12 cellular contexts compared by ENCODE assay signal in the genomic region with DNA sequence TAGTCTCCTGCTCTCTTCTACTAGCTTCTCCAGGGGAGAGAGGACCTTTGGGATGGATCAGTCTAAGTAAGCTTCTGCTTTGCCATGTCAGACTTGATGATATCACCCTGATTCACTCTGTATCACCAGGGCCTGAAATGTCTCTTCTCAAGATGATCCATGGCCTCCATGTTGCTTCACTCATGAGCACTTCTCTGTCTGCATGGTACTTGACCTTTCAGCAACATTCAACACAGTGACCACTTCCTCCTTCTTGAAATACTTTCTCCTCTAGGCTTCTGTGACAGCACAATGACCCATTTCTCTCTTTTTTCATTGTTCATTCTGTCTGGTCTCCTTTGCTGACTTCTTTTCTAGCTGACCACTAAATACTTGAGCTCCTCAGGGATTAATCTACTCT. TPM values are rescaled to one million over a fixed set of nuclear protein-coding genes. Genes with fewer than 3 reads are reported as not detected.
DNase-seq lines count a peak whose midpoint lies in the region; ATAC-seq, FAIRE-seq and TF ChIP-seq lines count a peak whose summit lies in the region.
"Had no signal": no experiment of that assay in that cellular context is flagged by ENCODE, and none has a peak within 500 bp of the region (broad histone marks: within the 10 kb centered on the region; RNA-seq: fewer than 3 reads in every experiment).

No MANE protein-coding gene starts in this region.

- no peak overlapping the region for H2AFZ ChIP-seq in GM12878 (ENCODE audit: control insufficient read depth, low read depth, low read length)

- H3K79me2 ChIP-seq in GM12878 (ENCODE audit: control insufficient read depth, insufficient read depth, low read length), result no peaks in the 10 kb centered on the region

- H3K27ac ChIP-seq in GM12878 (ENCODE audit: control insufficient read depth, insufficient read depth), result no peak overlapping the region
- H3K27ac ChIP-seq: spleen had no signal

- no peaks in the 10 kb centered on the region for H3K9me3 ChIP-seq in GM12878 (replicated peaks; ENCODE audit: control insufficient read depth, insufficient read depth, low read length)
- H3K9me3 ChIP-seq: spleen had no signal

- CTCF ChIA-PET in GM12878 (lab: Yijun Ruan, JAX), result no interaction called here

- H3K4me1 ChIP-seq in GM12878 (ENCODE audit: control insufficient read depth, insufficient read depth, low read length), result no peaks in the 10 kb centered on the region
- H3K4me1 ChIP-seq: spleen had no signal

- POLR2A ChIA-PET in GM12878 (lab: Charles Lee), result no interaction called here

- no peak for TF ChIP-seq RAD21 in GM12878 (IDR thresholded peaks at IDR 0.05; ENCODE audit: insufficient read depth, low read depth, low read length)

- no peak for TF ChIP-seq EP300 in GM12878 (IDR thresholded peaks at IDR 0.05; ENCODE audit: borderline replicate concordance in 1 of 2, control insufficient read depth in 1 of 2, low read depth in 2 of 2, low read length in 2 of 2)

- no peak overlapping the region for H3K9ac ChIP-seq in GM12878 (ENCODE audit: control insufficient read depth, insufficient read depth, low read length)

- SMC1A ChIA-PET in GM12878 (lab: Charles Lee; ENCODE audit: uncharacterized antibody, unreplicated experiment), result no interaction called here

- intact Hi-C loops in GM12878 (cut with micrococcal nuclease; ENCODE audit: unreplicated experiment), result no loop called here

- peak; percentile 97 for DNase-seq in EH (ENCODE audit: low read depth)
- peak; percentile 98 for DNase-seq in MV-4-11 (lab: John Stamatoyannopoulos, UW)
- DNase-seq in GM12878 (ENCODE audit: low read depth, low spot score), result no peak
- DNase-seq in myocyte (ENCODE audit: low read depth), result peak; percentile 13
- no peak for DNase-seq in NCI-H1048 (lab: John Stamatoyannopoulos, UW)
- DNase-seq in SHP77 treated with DMSO at 0.1 percent for 48 hours (lab: John Stamatoyannopoulos, UW), result no peak
- DNase-seq: activated T-cell treated with anti-CD3 and anti-CD28 coated beads, Interleukin-2, amount 50 U/mL, for 4 hours; NCI-H345; spleen had no signal

- H3K4me3 ChIP-seq in GM12878, result no peak overlapping the region
- H3K4me3 ChIP-seq: spleen had no signal

- ATAC-seq in GM12878, result no peak
- ATAC-seq in GM21381 (IDR thresholded peaks at IDR 0.05; ENCODE audit: unreplicated experiment), result no peak
- no peak for ATAC-seq in GM21529 (IDR thresholded peaks at IDR 0.05; ENCODE audit: unreplicated experiment)
- ATAC-seq: activated T-cell treated with anti-CD3 and anti-CD28 coated beads, Interleukin-2, amount 50 U/mL, for 4 hours had no signal

- no peaks in the 10 kb centered on the region for H4K20me1 ChIP-seq in GM12878 (ENCODE audit: control insufficient read depth, insufficient read depth)

- no TSS peak for BruUV-seq in GM12878 (replicated peaks; lab: Mats Ljungman, UMichigan)

- FAIRE-seq in GM12878 (lab: Jason Lieb, UNC), result no peak
- FAIRE-seq: G401.6 had no signal

- in situ Hi-C loops in GM12878 (cut with MboI), result no loop called here

- no peaks in the 10 kb centered on the region for H3K27me3 ChIP-seq in GM12878 (replicated peaks in 1 of 2; ENCODE audit: control insufficient read depth in 2 of 2, insufficient read depth in 2 of 2, low read length in 1 of 2)
- H3K27me3 ChIP-seq: spleen had no signal

- no peak for TF ChIP-seq CTCF in GM12878 (IDR thresholded peaks at IDR 0.05 in 2 of 3, conservative IDR thresholded peaks at IDR 0.05 in 1 of 3; ENCODE audit: control insufficient read depth in 2 of 3, extremely low read depth in 1 of 3, insufficient read depth in 1 of 3, low read depth in 3 of 3, low read length in 3 of 3)

- H3K36me3 ChIP-seq in GM12878 (ENCODE audit: control insufficient read depth in 2 of 2, insufficient read depth in 2 of 2, low read length in 1 of 2), result no peaks in the 10 kb centered on the region
- H3K36me3 ChIP-seq: spleen had no signal

- TF ChIP-seq POLR2A in GM12878 (IDR thresholded peaks at IDR 0.05; ENCODE audit: low read depth, low read length), result no peak

- no peak overlapping the region for H3K4me2 ChIP-seq in GM12878 (ENCODE audit: control insufficient read depth, insufficient read depth)

- RAD21 ChIA-PET in GM12878 (lab: Charles Lee; ENCODE audit: unreplicated experiment), result no interaction called here

TF ChIP-seq in GM12878, 131 proteins besides CTCF, POLR2A, EP300 and RAD21:
- TF ChIP-seq SPI1 (IDR thresholded peaks at IDR 0.05; ENCODE audit: borderline replicate concordance, insufficient read depth, low read depth, low read length), result peak; percentile 18; the same call in 1 of the 2 replicates
- no peak for TF ChIP-seq PAX8 (IDR thresholded peaks at IDR 0.05)

RNA-seq across cellular contexts. Expression of a gene that starts 35.3 kb away (rescaled TPM):
- not detected in 2 replicates for total RNA-seq in GM12878 (2013; cell fraction: nucleolus; rRNA removed)
- total RNA-seq in GM12878 (2014; rRNA removed), result not detected in 2 replicates
- total RNA-seq in GM12878 (2014; rRNA removed; fragmentation: Illumina TruSeq; extraction: Trizol), result not detected in 2 replicates
- total RNA-seq in GM12878 (2021), result not detected in 2 replicates
- polyA plus RNA-seq in GM12878 (2011; ENCODE audit: low read depth), result not detected
- not detected in 2 replicates for polyA plus RNA-seq in GM12878 (2011; rRNA removed)
- polyA plus RNA-seq in GM12878 (2011; cell fraction: cytosol; rRNA removed), result not detected in 2 replicates
- polyA plus RNA-seq in GM12878 (2011; cell fraction: nucleus; rRNA removed), result not detected in 2 replicates
- polyA plus RNA-seq in GM12878 (2012), result not detected in 2 replicates
- not detected in 2 replicates for polyA plus RNA-seq in GM12878 (2014; fragmentation: Illumina TruSeq; extraction: Trizol)
- not detected for polyA plus RNA-seq in GM12878 (2014; fragmentation: Nextera tagmentation; extraction: Ambion mirVana)
- not detected in 2 replicates for polyA plus RNA-seq in GM12878 (2014; rRNA removed)
- not detected for polyA plus RNA-seq in GM12878 (2016; fragmentation: Nextera tagmentation; extraction: Ambion mirVana)
- polyA minus RNA-seq in GM12878 (2011; rRNA and poly(A)+ RNA removed), result not detected in 2 replicates
- not detected in 2 replicates for polyA minus RNA-seq in GM12878 (2011; cell fraction: cytosol; rRNA and poly(A)+ RNA removed)
- not detected in 2 replicates for polyA minus RNA-seq in GM12878 (2011; cell fraction: nucleus; rRNA and poly(A)+ RNA removed)
- total RNA-seq in myocyte, result 0.51 TPM in 1 of 2 replicates, not detected in the other
- 2.8 TPM for polyA plus RNA-seq in myocyte (2012)
- total RNA-seq: activated T-cell treated with anti-CD3 and anti-CD28 coated beads, Interleukin-2, amount 50 U/mL, for 4 hours had no signal

Comparison
In these comparisons a context has a peak if more than half of its experiments do, and no peak if none do; other contexts are left out.
1. DNase-seq: peak in EH (single experiment), MV-4-11 (single experiment) and myocyte (single experiment); none in GM12878 (single experiment), NCI-H1048 (single experiment) and SHP77 treated with DMSO at 0.1 percent for 48 hours (single experiment).